ENCODE assay signal across 8 cellular contexts in genomic region chr19:44847144-44848035, GRCh38. TPM values are rescaled to one million over a fixed set of nuclear protein-coding genes. Genes with fewer than 3 reads are reported as not detected.
A peak's percentile ranks its signal among the peaks of the same experiment; 100 is the strongest.
DNase-seq lines count a peak whose midpoint lies in the region; ATAC-seq and TF ChIP-seq lines count a peak whose summit lies in the region.

No MANE protein-coding gene starts in this region.

- peak overlapping the region; percentile 79 to 81 for H3K4me3 Mint-ChIP-seq in stimulated activated naive CD8-positive, alpha-beta T cell treated with anti-CD3 and anti-CD28 coated beads, Interleukin-15, amount 100 ng/mL, for 72 hours

- intact Hi-C loops in left colon (cut with DNase I, micrococcal nuclease), result loop anchor here (10.0 kb wide), 2 partner anchors 53 to 133 kb away; no protein-coding TSS in a partner anchor

- TF ChIP-seq CTCF in choroid plexus epithelial cell (conservative IDR thresholded peaks at IDR 0.05; ENCODE audit: low read depth, low read length), result no peak

- peaks cover 31% of the 10 kb centered on the region for H3K4me1 Mint-ChIP-seq in stimulated activated naive CD8-positive, alpha-beta T cell treated with anti-CD3 and anti-CD28 coated beads, Interleukin-15, amount 100 ng/mL, for 72 hours

- no peaks in the 10 kb centered on the region for H3K9me3 Mint-ChIP-seq in stimulated activated naive CD8-positive, alpha-beta T cell treated with anti-CD3 and anti-CD28 coated beads, Interleukin-15, amount 100 ng/mL, for 72 hours

- peak overlapping the region in 1 of 2 donors; percentile 75 for H3K27ac Mint-ChIP-seq in stimulated activated naive CD8-positive, alpha-beta T cell treated with anti-CD3 and anti-CD28 coated beads, Interleukin-15, amount 100 ng/mL, for 72 hours

- DNase-seq in NCI-H82 (lab: John Stamatoyannopoulos, UW), result peak; percentile 80
- DNase-seq in NCI-H82 treated with DMSO at 0.1 percent for 48 hours (lab: John Stamatoyannopoulos, UW; ENCODE audit: unreplicated experiment), result no peak
- peak; percentile 69 for DNase-seq in choroid plexus epithelial cell (ENCODE audit: low read depth)
- DNase-seq in left colon, result peak; percentile 84 to 85
- no peak for DNase-seq in stimulated activated naive CD8-positive, alpha-beta T cell treated with anti-CD3 and anti-CD28 coated beads, Interleukin-15, amount 100 ng/mL, for 72 hours

- H3K27me3 Mint-ChIP-seq in stimulated activated naive CD8-positive, alpha-beta T cell treated with anti-CD3 and anti-CD28 coated beads, Interleukin-15, amount 100 ng/mL, for 72 hours, result peaks cover 62% of the 10 kb centered on the region

- peak; percentile 46 for ATAC-seq in left colon
- no peak for ATAC-seq in stimulated activated naive CD8-positive, alpha-beta T cell treated with anti-CD3 and anti-CD28 coated beads, Interleukin-15, amount 100 ng/mL, for 72 hours
- no peak for ATAC-seq in GM19467 (IDR thresholded peaks at IDR 0.05; ENCODE audit: unreplicated experiment)
- ATAC-seq in GM21723 (IDR thresholded peaks at IDR 0.05; ENCODE audit: unreplicated experiment), result no peak

- peak overlapping the region; percentile 88 for H3K4me3 ChIP-seq in choroid plexus epithelial cell (ENCODE audit: low read depth, low read length)

TF ChIP-seq in PFSK-1, 5 proteins besides CTCF, POLR2A, EP300 and RAD21:
- TF ChIP-seq REST (IDR thresholded peaks at IDR 0.05; ENCODE audit: insufficient read depth in 1 of 2, low read depth in 2 of 2, low read length in 2 of 2) (no peak), FOXP2 (optimal IDR thresholded peaks at IDR 0.05; ENCODE audit: borderline replicate concordance, extremely low read depth, extremely low read length, insufficient read depth) (peak; percentile 7), TAF1 (IDR thresholded peaks at IDR 0.05; ENCODE audit: borderline replicate concordance, insufficient read depth, low read length) (no peak), SIN3A (IDR thresholded peaks at IDR 0.05; ENCODE audit: borderline replicate concordance, insufficient read depth, low read length) (no peak; the same call in 1 of the 2 replicates), POLR2AphosphoS5 (IDR thresholded peaks at IDR 0.05; ENCODE audit: low read depth, low read length) (no peak)

RNA-seq across cellular contexts. Expression of gene NECTIN2, which starts 1.3 kb away (rescaled TPM):
- polyA plus RNA-seq in PFSK-1 (2012; ENCODE audit: insufficient read length, low read depth), result 250 TPM
- total RNA-seq in left colon, result 100 to 1,000 TPM; 112 to 125 TPM

RNA-seq across cellular contexts. Expression of gene BCAM, which starts 38.5 kb away (rescaled TPM):
- 98.8 TPM for polyA plus RNA-seq in PFSK-1 (2012; ENCODE audit: insufficient read length, low read depth)
- total RNA-seq in left colon, result 10 to 100 TPM; 21.4 to 21.7 TPM

RNA-seq across cellular contexts. Expression of gene TOMM40, which starts 43.7 kb away (rescaled TPM):
- polyA plus RNA-seq in PFSK-1 (2012; ENCODE audit: insufficient read length, low read depth), result 332 TPM
- 10 to 100 TPM; 48.7 to 80.0 TPM for total RNA-seq in left colon

RNA-seq across cellular contexts. Expression of gene APOE, which starts 58.2 kb away (rescaled TPM):
- 21.1 TPM for polyA plus RNA-seq in PFSK-1 (2012; ENCODE audit: insufficient read length, low read depth)
- 10 to 100 TPM; 14.6 to 88.2 TPM for total RNA-seq in left colon

Comparison
In these comparisons a context has a peak if more than half of its experiments do, and no peak if none do; other contexts are left out.
1. DNase-seq: peak in NCI-H82 (single experiment), choroid plexus epithelial cell (single experiment) and left colon (2 of 2); none in NCI-H82 treated with DMSO at 0.1 percent for 48 hours (single experiment) and stimulated activated naive CD8-positive, alpha-beta T cell treated with anti-CD3 and anti-CD28 coated beads, Interleukin-15, amount 100 ng/mL, for 72 hours (0 of 2).